ENCODE assay signal across 14 cellular contexts in the genomic region with DNA sequence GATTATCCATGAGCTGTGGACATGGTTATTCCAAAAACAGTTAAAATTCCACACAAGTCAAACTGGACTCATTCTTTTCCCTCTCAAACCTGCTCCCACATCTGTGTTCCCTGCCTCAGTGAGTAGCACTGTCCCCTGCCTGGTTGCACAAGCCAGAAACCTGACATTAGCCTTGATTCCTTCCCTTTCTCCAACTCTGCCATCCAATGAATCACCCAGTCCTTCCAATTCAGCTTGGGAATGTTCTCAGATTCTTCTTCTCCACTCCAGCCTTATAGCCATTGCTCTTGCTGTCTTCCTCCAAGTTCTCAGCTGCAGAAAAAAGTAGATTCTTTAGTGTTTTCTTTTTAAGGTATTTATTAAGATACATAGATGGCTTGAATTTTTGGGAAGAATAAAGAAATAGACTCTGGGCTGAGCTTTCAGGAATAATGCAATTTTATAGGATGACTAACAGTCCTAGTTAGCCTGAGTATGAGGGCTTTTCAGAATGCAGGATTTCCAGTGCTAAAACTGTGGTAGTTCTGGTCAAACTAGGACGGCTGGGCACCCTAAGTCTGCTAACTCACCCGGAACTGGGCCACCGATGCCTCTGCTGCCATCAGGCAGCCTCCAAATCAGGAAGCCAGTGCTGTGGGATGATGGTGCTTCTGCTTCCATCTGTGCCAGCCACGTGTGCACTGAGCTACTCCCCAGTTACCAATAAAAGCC. TPM values are rescaled to one million over a fixed set of nuclear protein-coding genes. Genes with fewer than 3 reads are reported as not detected.
A peak's percentile ranks its signal among the peaks of the same experiment; 100 is the strongest.
DNase-seq lines count a peak whose midpoint lies in the region; TF ChIP-seq lines count a peak whose summit lies in the region.
"Had no signal": no experiment of that assay in that cellular context is flagged by ENCODE, and none has a peak within 500 bp of the region (broad histone marks: within the 10 kb centered on the region; RNA-seq: fewer than 3 reads in every experiment).

No MANE protein-coding gene starts in this region.

- no peak overlapping the region for H2BK5ac ChIP-seq in mesenchymal stem cell (ENCODE audit: low read depth, low read length, poor library complexity, severe bottlenecking)

- H3K4me1 ChIP-seq in mesenchymal stem cell (ENCODE audit: control insufficient read depth, insufficient read depth, low read depth, low read length) (peaks cover 2% of the 10 kb centered on the region), uterus (no peaks in the 10 kb centered on the region), Karpas-422 (ENCODE audit: low read length) (peaks cover 4% of the 10 kb centered on the region; the same call in 1 of the 2 replicates)

- intact Hi-C loops in uterus (cut with DNase I; ENCODE audit: low total_unique reads): no loop called here

- H3K9ac ChIP-seq in mesenchymal stem cell (ENCODE audit: low read length) (peak overlapping the region; percentile 39), Karpas-422 (ENCODE audit: low read length) (no peak overlapping the region)
- H3K9ac ChIP-seq: KMS-11 had no signal

- H3K4me3 ChIP-seq in mesenchymal stem cell (ENCODE audit: insufficient read depth in 1 of 2, low read depth in 1 of 2, low read length in 2 of 2) (peak overlapping the region in 1 of 2 experiments; percentile 4), uterus (no peak overlapping the region), Karpas-422 (ENCODE audit: low read length) (no peak overlapping the region)
- H3K4me3 ChIP-seq: hepatocyte had no signal

- DNase-seq in CD1c-positive myeloid dendritic cell (ENCODE audit: extremely low spot score) (peak; percentile 48), MV-4-11 (lab: John Stamatoyannopoulos, UW) (peak; percentile 73), dedifferentiated amniotic fluid mesenchymal stem cell (ENCODE audit: extremely low spot score) (peak; percentile 25), mesenchymal stem cell (peak; percentile 54), caudate nucleus (lab: John Stamatoyannopoulos, UW) (no peak), uterus (no peak), Karpas-422 (no peak), NCI-H1694 (lab: John Stamatoyannopoulos, UW) (no peak)
- DNase-seq: activated naive CD4-positive, alpha-beta T cell treated with Interleukin-2 at 50 U/mL for 16 hours; CD4-positive, CD25-positive, alpha-beta regulatory T cell; NCI-H2029 treated with DMSO at 0.1 percent for 48 hours; stimulated activated CD4-positive, alpha-beta T cell treated with anti-CD3 and anti-CD28 coated beads, Interleukin-2, amount 100 ng/mL, for 48 hours had no signal

- H3K4me2 ChIP-seq in mesenchymal stem cell (ENCODE audit: low read length, poor library complexity, severe bottlenecking): no peak overlapping the region
- no peak overlapping the region for H3K4me2 ChIP-seq in Karpas-422 (ENCODE audit: low read depth, low read length, poor library complexity, severe bottlenecking)
- H3K4me2 ChIP-seq: hepatocyte, KMS-11 had no signal

- H2BK120ac ChIP-seq in mesenchymal stem cell (ENCODE audit: low read depth, low read length): no peak overlapping the region

- whole genome bisulfite sequencing in mesenchymal stem cell: 51% methylated on average over 4 of the region's 4 CpGs

- H2BK12ac ChIP-seq in mesenchymal stem cell (ENCODE audit: low read length in 2 of 2): peak overlapping the region in 1 of 2 experiments; percentile 70

- TF ChIP-seq CTCF in uterus (IDR thresholded peaks at IDR 0.05): no peak

- no peak overlapping the region for H2BK15ac ChIP-seq in mesenchymal stem cell (ENCODE audit: low read depth, poor library complexity, severe bottlenecking)

- H2AFZ ChIP-seq in mesenchymal stem cell (ENCODE audit: low read depth, low read length) (no peak overlapping the region), Karpas-422 (ENCODE audit: low read length) (no peak overlapping the region)
- H2AFZ ChIP-seq: hepatocyte had no signal

- peak overlapping the region in 1 of 2 experiments; percentile 22 for H3K4ac ChIP-seq in mesenchymal stem cell (ENCODE audit: low read depth in 1 of 2, low read length in 2 of 2)

- peak overlapping the region in 1 of 2 experiments; percentile 68 for H3K14ac ChIP-seq in mesenchymal stem cell (ENCODE audit: low read length in 2 of 2)

- no peak overlapping the region for H2AK5ac ChIP-seq in mesenchymal stem cell (ENCODE audit: low read length, severe bottlenecking)

- H4K8ac ChIP-seq in mesenchymal stem cell (ENCODE audit: low read length): no peak overlapping the region

- H3K36me3 ChIP-seq in mesenchymal stem cell (ENCODE audit: control insufficient read depth in 1 of 2, insufficient read depth in 2 of 2, low read depth in 1 of 2, low read length in 2 of 2): peaks cover 0 to 22% of the 10 kb centered on the region in 2 experiments
- no peaks in the 10 kb centered on the region for H3K36me3 ChIP-seq in uterus
- no peaks in the 10 kb centered on the region for H3K36me3 ChIP-seq in Karpas-422 (ENCODE audit: insufficient read depth, low read length)

- no peak for TF ChIP-seq POLR2A in uterus (IDR thresholded peaks at IDR 0.05)

- H3K27me3 ChIP-seq in mesenchymal stem cell (ENCODE audit: control insufficient read depth in 1 of 2, insufficient read depth in 1 of 2, low read length in 2 of 2): no peaks in the 10 kb centered on the region
- H3K27me3 ChIP-seq in uterus: no peaks in the 10 kb centered on the region
- no peaks in the 10 kb centered on the region for H3K27me3 ChIP-seq in Karpas-422 (ENCODE audit: low read length)
- H3K27me3 ChIP-seq: hepatocyte had no signal

- no peak overlapping the region for H4K91ac ChIP-seq in mesenchymal stem cell (ENCODE audit: low read length)

- no peaks in the 10 kb centered on the region for H3K9me2 ChIP-seq in Karpas-422 (replicated peaks; ENCODE audit: insufficient read depth, low read length)

- H3K23ac ChIP-seq in mesenchymal stem cell (ENCODE audit: low read length in 2 of 2): no peak overlapping the region

- H3K27ac ChIP-seq in mesenchymal stem cell (ENCODE audit: low read length, poor library complexity, severe bottlenecking) (no peak overlapping the region), caudate nucleus (ENCODE audit: low read depth, low read length) (no peak overlapping the region), uterus (no peak overlapping the region), Karpas-422 (ENCODE audit: low read length) (no peak overlapping the region)
- H3K27ac ChIP-seq: hepatocyte, KMS-11 had no signal

- H3K79me2 ChIP-seq in Karpas-422 (ENCODE audit: low read length): no peaks in the 10 kb centered on the region
- H3K79me2 ChIP-seq: hepatocyte had no signal

- no peaks in the 10 kb centered on the region for H3K79me1 ChIP-seq in mesenchymal stem cell (replicated peaks; ENCODE audit: low read length, poor library complexity, severe bottlenecking)

- no peaks in the 10 kb centered on the region for H4K20me1 ChIP-seq in Karpas-422 (ENCODE audit: insufficient read depth, low read depth, low read length)

- peak overlapping the region; percentile 1 to 69 for H3K18ac ChIP-seq in mesenchymal stem cell (ENCODE audit: low read depth in 1 of 2, low read length in 2 of 2)

- H3K9me3 ChIP-seq in mesenchymal stem cell (ENCODE audit: control insufficient read depth, low read length) (no peaks in the 10 kb centered on the region), uterus (no peaks in the 10 kb centered on the region), Karpas-422 (ENCODE audit: low read length) (no peaks in the 10 kb centered on the region)

RNA-seq across cellular contexts. Expression of a gene that starts 18.2 kb away (rescaled TPM):
- polyA plus RNA-seq in mesenchymal stem cell (2013, experiment 1 of 2): 35.8 TPM
- polyA plus RNA-seq in mesenchymal stem cell (2013, experiment 2 of 2): 34.3 TPM
- total RNA-seq in uterus: 10 to 100 TPM; 31.2 to 79.9 (median 54.3) TPM
- 0.15 and 2.4 TPM in 2 replicates for total RNA-seq in Karpas-422 (2014; rRNA removed; shearing (Covaris generic); ENCODE audit: low replicate concordance)
- total RNA-seq: CD4-positive, CD25-positive, alpha-beta regulatory T cell had no signal

Comparison
In these comparisons a context has a peak if more than half of its experiments do, and no peak if none do; other contexts are left out.
1. DNase-seq: peak in CD1c-positive myeloid dendritic cell (single experiment), MV-4-11 (single experiment), dedifferentiated amniotic fluid mesenchymal stem cell (single experiment) and mesenchymal stem cell (single experiment); none in caudate nucleus (0 of 61), uterus (0 of 2), Karpas-422 (single experiment) and NCI-H1694 (single experiment).